In genomic region chr3:69283496-69283895, GRCh38 we compare ENCODE assay signal across 21 cellular contexts.
DNase-seq lines count a peak whose midpoint lies in the region; ATAC-seq and TF ChIP-seq lines count a peak whose summit lies in the region.
"Had no signal": no experiment of that assay in that cellular context is flagged by ENCODE, and none has a peak within 500 bp of the region (broad histone marks: within the 10 kb centered on the region; RNA-seq: fewer than 3 reads in every experiment).

No MANE protein-coding gene starts in this region.

- peaks cover 32 to 49% of the 10 kb centered on the region in 2 donors for H3K4me1 Mint-ChIP-seq in natural killer cell

- H3K27ac Mint-ChIP-seq in natural killer cell = no peak overlapping the region
- H3K27ac Mint-ChIP-seq: CD4-positive, CD25-positive, alpha-beta regulatory T cell; GM23338; H9 had no signal

- ATAC-seq in natural killer cell = no peak
- no peak for ATAC-seq in GM21447 (IDR thresholded peaks at IDR 0.05; ENCODE audit: unreplicated experiment)
- ATAC-seq in GM21723 (IDR thresholded peaks at IDR 0.05; ENCODE audit: unreplicated experiment) = no peak
- ATAC-seq in GM21737 (IDR thresholded peaks at IDR 0.05; ENCODE audit: unreplicated experiment) = no peak
- ATAC-seq: GM23338, HepG2, Panc1 had no signal

- H3K36me3 ChIP-seq in suprapubic skin = peaks cover 3% of the 10 kb centered on the region

- H3K27me3 ChIP-seq in dorsolateral prefrontal cortex (no peaks in the 10 kb centered on the region), suprapubic skin (no peaks in the 10 kb centered on the region)
- H3K27me3 ChIP-seq: BLaER1 had no signal

- H3K4me3 Mint-ChIP-seq in natural killer cell = peak overlapping the region; percentile 49
- H3K4me3 Mint-ChIP-seq: CD4-positive, CD25-positive, alpha-beta regulatory T cell; GM23338; H9 had no signal

- no peaks in the 10 kb centered on the region for H3K9me3 Mint-ChIP-seq in natural killer cell
- H3K9me3 Mint-ChIP-seq: CD4-positive, CD25-positive, alpha-beta regulatory T cell; GM23338; H9 had no signal

- H3K4me1 ChIP-seq in suprapubic skin = peaks cover 6% of the 10 kb centered on the region

- TF ChIP-seq CTCF in dorsolateral prefrontal cortex (IDR thresholded peaks at IDR 0.05 in 54 of 56, conservative IDR thresholded peaks at IDR 0.05 in 2 of 56; ENCODE audit: low read depth in 1 of 56, partially characterized antibody in 56 of 56) (no peak), natural killer cell (IDR thresholded peaks at IDR 0.05) (no peak), suprapubic skin (IDR thresholded peaks at IDR 0.05) (no peak)

- no peaks in the 10 kb centered on the region for H3K36me3 Mint-ChIP-seq in natural killer cell
- H3K36me3 Mint-ChIP-seq: CD4-positive, CD25-positive, alpha-beta regulatory T cell had no signal

- TF ChIP-seq POLR2A in suprapubic skin (IDR thresholded peaks at IDR 0.05) = no peak

- no peaks in the 10 kb centered on the region for H3K9me3 ChIP-seq in suprapubic skin
- H3K9me3 ChIP-seq: BLaER1 had no signal

- H3K27me3 Mint-ChIP-seq in natural killer cell (ENCODE audit: low read depth in 2 of 2) = no peaks in the 10 kb centered on the region
- H3K27me3 Mint-ChIP-seq: CD4-positive, CD25-positive, alpha-beta regulatory T cell had no signal

- DNase-seq in dorsolateral prefrontal cortex (no peak), natural killer cell (no peak), suprapubic skin (ENCODE audit: low spot score in 2 of 2) (no peak)
- DNase-seq: CD4-positive, CD25-positive, alpha-beta regulatory T cell; H9; Karpas-422; NCI-H1105 treated with DMSO at 0.1 percent for 48 hours; NCI-H2029; NCI-H446 treated with DMSO at 0.1 percent for 48 hours; NCI-H526; NCI-H82; SHP77 had no signal

- 71% methylated on average over 5 of the region's 5 CpGs for WGBS in suprapubic skin

- intact Hi-C loops in dorsolateral prefrontal cortex (cut with DNase I) = no loop called here
- intact Hi-C loops in natural killer cell (cut with micrococcal nuclease) = no loop called here

- H3K27ac ChIP-seq in angular gyrus (ENCODE audit: low read depth, low read length) (peak overlapping the region; percentile 64), dorsolateral prefrontal cortex (peak overlapping the region in 57 of 59 donors; percentile 7 to 86 (median 70)), suprapubic skin (peak overlapping the region; percentile 21)
- H3K27ac ChIP-seq: BLaER1, RWPE1 had no signal

- no peak overlapping the region for H3K4me3 ChIP-seq in dorsolateral prefrontal cortex
- no peak overlapping the region for H3K4me3 ChIP-seq in suprapubic skin
- H3K4me3 ChIP-seq: BLaER1, GM23338 had no signal

- no peak for TF ChIP-seq EP300 in suprapubic skin (IDR thresholded peaks at IDR 0.05)
